In the genomic region with DNA sequence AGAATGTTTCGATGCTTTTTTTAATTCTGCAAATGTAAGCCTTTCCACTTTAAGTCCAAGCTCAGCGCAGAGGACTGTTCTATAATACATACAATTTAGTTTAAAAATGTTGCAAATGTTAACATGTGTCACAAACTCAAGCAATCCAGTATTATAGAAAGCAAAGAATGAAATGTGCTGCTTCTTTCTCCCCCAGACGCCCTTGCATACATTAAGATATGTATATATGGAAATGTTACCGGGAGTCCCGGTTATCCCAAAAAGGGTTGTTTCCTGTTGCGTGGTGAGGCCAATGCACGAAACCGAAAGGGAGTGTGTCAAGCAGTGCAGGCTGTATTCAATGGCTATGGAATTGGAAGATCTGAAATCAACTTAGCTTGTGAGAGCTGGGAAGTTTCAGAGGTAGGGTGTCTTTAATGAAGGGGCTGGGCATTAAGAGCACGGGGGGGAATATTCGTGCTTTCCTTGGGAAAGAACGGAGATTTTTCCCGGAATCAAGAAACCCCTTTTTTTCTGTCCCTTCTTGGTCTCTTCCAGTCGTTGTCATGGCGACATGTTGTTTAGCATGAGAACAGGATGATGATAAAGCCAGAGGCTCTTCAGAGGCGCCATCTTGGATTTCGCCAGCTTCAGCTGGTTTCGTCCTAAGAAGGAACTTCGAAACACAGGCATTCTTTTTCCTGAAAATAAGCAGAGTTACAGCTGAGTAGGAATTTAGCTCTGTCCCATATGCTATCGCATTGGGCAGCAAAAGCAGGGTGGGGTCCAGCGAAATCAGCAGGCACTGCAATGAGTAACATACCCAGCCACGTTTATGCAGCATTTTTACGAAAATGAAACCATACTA, we compare ENCODE assay signal across 1 cellular context.
TF ChIP-seq lines count a peak whose summit lies in the region.

No MANE protein-coding gene starts in this region.

TF ChIP-seq in K562, 482 proteins besides CTCF, POLR2A, EP300 and RAD21 (continued from another document and continues in another):
- TF ChIP-seq, protein P1, sequence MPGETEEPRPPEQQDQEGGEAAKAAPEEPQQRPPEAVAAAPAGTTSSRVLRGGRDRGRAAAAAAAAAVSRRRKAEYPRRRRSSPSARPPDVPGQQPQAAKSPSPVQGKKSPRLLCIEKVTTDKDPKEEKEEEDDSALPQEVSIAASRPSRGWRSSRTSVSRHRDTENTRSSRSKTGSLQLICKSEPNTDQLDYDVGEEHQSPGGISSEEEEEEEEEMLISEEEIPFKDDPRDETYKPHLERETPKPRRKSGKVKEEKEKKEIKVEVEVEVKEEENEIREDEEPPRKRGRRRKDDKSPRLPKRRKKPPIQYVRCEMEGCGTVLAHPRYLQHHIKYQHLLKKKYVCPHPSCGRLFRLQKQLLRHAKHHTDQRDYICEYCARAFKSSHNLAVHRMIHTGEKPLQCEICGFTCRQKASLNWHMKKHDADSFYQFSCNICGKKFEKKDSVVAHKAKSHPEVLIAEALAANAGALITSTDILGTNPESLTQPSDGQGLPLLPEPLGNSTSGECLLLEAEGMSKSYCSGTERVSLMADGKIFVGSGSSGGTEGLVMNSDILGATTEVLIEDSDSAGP (CRISPR knock-in tag; IDR thresholded peaks at IDR 0.05) = no peak
- TF ChIP-seq SMAD1 (IDR thresholded peaks at IDR 0.05; ENCODE audit: low read depth, low read length, partially characterized antibody) (peak; percentile 82), KLF1 (tag; IDR thresholded peaks at IDR 0.05) (peak; percentile 49; the same call in 1 of the 2 replicates), NCOA1 (IDR thresholded peaks at IDR 0.05; ENCODE audit: low read depth) (peak; percentile 40; the same call in 1 of the 2 replicates), POLR2B (IDR thresholded peaks at IDR 0.05; ENCODE audit: low read depth, partially characterized antibody) (peak; percentile 46), POLR2AphosphoS2 (IDR thresholded peaks at IDR 0.05; ENCODE audit: low read length) (no peak; the same call in 1 of the 2 replicates), TGIF2 (CRISPR knock-in tag; IDR thresholded peaks at IDR 0.05) (no peak), RBM34 (IDR thresholded peaks at IDR 0.05; ENCODE audit: borderline replicate concordance, insufficient read depth, low read length) (0 out of 2 replicates have a peak, but pooled peaks have one; percentile 14), BCOR (IDR thresholded peaks at IDR 0.05) (peak; percentile 13; the same call in 1 of the 2 replicates), HOXB6 (CRISPR knock-in tag; IDR thresholded peaks at IDR 0.05; ENCODE audit: borderline replicate concordance) (no peak), FOXJ3 (CRISPR knock-in tag; IDR thresholded peaks at IDR 0.05) (peak; percentile 99), ZNF274 (IDR thresholded peaks at IDR 0.05; ENCODE audit: borderline replicate concordance, low read depth, low read length) (no peak), GTF2E2 (tag; IDR thresholded peaks at IDR 0.05) (peak; percentile 98), SMAD4 (CRISPR knock-in tag; conservative IDR thresholded peaks at IDR 0.05) (no peak)
- TF ChIP-seq, protein P2, sequence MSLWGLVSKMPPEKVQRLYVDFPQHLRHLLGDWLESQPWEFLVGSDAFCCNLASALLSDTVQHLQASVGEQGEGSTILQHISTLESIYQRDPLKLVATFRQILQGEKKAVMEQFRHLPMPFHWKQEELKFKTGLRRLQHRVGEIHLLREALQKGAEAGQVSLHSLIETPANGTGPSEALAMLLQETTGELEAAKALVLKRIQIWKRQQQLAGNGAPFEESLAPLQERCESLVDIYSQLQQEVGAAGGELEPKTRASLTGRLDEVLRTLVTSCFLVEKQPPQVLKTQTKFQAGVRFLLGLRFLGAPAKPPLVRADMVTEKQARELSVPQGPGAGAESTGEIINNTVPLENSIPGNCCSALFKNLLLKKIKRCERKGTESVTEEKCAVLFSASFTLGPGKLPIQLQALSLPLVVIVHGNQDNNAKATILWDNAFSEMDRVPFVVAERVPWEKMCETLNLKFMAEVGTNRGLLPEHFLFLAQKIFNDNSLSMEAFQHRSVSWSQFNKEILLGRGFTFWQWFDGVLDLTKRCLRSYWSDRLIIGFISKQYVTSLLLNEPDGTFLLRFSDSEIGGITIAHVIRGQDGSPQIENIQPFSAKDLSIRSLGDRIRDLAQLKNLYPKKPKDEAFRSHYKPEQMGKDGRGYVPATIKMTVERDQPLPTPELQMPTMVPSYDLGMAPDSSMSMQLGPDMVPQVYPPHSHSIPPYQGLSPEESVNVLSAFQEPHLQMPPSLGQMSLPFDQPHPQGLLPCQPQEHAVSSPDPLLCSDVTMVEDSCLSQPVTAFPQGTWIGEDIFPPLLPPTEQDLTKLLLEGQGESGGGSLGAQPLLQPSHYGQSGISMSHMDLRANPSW (CRISPR knock-in tag; IDR thresholded peaks at IDR 0.05) = 0 out of 2 replicates have a peak, but pooled peaks have one; percentile 11
- TF ChIP-seq, protein P3, sequence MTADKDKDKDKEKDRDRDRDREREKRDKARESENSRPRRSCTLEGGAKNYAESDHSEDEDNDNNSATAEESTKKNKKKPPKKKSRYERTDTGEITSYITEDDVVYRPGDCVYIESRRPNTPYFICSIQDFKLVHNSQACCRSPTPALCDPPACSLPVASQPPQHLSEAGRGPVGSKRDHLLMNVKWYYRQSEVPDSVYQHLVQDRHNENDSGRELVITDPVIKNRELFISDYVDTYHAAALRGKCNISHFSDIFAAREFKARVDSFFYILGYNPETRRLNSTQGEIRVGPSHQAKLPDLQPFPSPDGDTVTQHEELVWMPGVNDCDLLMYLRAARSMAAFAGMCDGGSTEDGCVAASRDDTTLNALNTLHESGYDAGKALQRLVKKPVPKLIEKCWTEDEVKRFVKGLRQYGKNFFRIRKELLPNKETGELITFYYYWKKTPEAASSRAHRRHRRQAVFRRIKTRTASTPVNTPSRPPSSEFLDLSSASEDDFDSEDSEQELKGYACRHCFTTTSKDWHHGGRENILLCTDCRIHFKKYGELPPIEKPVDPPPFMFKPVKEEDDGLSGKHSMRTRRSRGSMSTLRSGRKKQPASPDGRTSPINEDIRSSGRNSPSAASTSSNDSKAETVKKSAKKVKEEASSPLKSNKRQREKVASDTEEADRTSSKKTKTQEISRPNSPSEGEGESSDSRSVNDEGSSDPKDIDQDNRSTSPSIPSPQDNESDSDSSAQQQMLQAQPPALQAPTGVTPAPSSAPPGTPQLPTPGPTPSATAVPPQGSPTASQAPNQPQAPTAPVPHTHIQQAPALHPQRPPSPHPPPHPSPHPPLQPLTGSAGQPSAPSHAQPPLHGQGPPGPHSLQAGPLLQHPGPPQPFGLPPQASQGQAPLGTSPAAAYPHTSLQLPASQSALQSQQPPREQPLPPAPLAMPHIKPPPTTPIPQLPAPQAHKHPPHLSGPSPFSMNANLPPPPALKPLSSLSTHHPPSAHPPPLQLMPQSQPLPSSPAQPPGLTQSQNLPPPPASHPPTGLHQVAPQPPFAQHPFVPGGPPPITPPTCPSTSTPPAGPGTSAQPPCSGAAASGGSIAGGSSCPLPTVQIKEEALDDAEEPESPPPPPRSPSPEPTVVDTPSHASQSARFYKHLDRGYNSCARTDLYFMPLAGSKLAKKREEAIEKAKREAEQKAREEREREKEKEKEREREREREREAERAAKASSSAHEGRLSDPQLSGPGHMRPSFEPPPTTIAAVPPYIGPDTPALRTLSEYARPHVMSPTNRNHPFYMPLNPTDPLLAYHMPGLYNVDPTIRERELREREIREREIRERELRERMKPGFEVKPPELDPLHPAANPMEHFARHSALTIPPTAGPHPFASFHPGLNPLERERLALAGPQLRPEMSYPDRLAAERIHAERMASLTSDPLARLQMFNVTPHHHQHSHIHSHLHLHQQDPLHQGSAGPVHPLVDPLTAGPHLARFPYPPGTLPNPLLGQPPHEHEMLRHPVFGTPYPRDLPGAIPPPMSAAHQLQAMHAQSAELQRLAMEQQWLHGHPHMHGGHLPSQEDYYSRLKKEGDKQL (CRISPR knock-in tag; IDR thresholded peaks at IDR 0.05; ENCODE audit: borderline replicate concordance) = no peak
- TF ChIP-seq, protein P4, sequence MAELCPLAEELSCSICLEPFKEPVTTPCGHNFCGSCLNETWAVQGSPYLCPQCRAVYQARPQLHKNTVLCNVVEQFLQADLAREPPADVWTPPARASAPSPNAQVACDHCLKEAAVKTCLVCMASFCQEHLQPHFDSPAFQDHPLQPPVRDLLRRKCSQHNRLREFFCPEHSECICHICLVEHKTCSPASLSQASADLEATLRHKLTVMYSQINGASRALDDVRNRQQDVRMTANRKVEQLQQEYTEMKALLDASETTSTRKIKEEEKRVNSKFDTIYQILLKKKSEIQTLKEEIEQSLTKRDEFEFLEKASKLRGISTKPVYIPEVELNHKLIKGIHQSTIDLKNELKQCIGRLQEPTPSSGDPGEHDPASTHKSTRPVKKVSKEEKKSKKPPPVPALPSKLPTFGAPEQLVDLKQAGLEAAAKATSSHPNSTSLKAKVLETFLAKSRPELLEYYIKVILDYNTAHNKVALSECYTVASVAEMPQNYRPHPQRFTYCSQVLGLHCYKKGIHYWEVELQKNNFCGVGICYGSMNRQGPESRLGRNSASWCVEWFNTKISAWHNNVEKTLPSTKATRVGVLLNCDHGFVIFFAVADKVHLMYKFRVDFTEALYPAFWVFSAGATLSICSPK (IDR thresholded peaks at IDR 0.05; ENCODE audit: borderline replicate concordance) = no peak
- TF ChIP-seq, protein P5, sequence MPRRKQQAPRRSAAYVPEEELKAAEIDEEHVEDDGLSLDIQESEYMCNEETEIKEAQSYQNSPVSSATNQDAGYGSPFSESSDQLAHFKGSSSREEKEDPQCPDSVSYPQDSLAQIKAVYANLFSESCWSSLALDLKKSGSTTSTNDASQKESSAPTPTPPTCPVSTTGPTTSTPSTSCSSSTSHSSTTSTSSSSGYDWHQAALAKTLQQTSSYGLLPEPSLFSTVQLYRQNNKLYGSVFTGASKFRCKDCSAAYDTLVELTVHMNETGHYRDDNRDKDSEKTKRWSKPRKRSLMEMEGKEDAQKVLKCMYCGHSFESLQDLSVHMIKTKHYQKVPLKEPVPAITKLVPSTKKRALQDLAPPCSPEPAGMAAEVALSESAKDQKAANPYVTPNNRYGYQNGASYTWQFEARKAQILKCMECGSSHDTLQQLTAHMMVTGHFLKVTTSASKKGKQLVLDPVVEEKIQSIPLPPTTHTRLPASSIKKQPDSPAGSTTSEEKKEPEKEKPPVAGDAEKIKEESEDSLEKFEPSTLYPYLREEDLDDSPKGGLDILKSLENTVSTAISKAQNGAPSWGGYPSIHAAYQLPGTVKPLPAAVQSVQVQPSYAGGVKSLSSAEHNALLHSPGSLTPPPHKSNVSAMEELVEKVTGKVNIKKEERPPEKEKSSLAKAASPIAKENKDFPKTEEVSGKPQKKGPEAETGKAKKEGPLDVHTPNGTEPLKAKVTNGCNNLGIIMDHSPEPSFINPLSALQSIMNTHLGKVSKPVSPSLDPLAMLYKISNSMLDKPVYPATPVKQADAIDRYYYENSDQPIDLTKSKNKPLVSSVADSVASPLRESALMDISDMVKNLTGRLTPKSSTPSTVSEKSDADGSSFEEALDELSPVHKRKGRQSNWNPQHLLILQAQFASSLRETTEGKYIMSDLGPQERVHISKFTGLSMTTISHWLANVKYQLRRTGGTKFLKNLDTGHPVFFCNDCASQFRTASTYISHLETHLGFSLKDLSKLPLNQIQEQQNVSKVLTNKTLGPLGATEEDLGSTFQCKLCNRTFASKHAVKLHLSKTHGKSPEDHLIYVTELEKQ (CRISPR knock-in tag; IDR thresholded peaks at IDR 0.05) = no peak
- TF ChIP-seq, protein P6, sequence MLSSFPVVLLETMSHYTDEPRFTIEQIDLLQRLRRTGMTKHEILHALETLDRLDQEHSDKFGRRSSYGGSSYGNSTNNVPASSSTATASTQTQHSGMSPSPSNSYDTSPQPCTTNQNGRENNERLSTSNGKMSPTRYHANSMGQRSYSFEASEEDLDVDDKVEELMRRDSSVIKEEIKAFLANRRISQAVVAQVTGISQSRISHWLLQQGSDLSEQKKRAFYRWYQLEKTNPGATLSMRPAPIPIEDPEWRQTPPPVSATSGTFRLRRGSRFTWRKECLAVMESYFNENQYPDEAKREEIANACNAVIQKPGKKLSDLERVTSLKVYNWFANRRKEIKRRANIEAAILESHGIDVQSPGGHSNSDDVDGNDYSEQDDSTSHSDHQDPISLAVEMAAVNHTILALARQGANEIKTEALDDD (IDR thresholded peaks at IDR 0.05) = no peak
- TF ChIP-seq, protein P7, sequence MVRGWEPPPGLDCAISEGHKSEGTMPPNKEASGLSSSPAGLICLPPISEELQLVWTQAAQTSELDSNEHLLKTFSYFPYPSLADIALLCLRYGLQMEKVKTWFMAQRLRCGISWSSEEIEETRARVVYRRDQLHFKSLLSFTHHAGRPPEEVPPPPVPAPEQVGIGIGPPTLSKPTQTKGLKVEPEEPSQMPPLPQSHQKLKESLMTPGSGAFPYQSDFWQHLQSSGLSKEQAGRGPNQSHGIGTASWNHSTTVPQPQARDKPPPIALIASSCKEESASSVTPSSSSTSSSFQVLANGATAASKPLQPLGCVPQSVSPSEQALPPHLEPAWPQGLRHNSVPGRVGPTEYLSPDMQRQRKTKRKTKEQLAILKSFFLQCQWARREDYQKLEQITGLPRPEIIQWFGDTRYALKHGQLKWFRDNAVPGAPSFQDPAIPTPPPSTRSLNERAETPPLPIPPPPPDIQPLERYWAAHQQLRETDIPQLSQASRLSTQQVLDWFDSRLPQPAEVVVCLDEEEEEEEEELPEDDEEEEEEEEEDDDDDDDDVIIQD (CRISPR knock-in tag; IDR thresholded peaks at IDR 0.05) = no peak
- TF ChIP-seq, protein P8, sequence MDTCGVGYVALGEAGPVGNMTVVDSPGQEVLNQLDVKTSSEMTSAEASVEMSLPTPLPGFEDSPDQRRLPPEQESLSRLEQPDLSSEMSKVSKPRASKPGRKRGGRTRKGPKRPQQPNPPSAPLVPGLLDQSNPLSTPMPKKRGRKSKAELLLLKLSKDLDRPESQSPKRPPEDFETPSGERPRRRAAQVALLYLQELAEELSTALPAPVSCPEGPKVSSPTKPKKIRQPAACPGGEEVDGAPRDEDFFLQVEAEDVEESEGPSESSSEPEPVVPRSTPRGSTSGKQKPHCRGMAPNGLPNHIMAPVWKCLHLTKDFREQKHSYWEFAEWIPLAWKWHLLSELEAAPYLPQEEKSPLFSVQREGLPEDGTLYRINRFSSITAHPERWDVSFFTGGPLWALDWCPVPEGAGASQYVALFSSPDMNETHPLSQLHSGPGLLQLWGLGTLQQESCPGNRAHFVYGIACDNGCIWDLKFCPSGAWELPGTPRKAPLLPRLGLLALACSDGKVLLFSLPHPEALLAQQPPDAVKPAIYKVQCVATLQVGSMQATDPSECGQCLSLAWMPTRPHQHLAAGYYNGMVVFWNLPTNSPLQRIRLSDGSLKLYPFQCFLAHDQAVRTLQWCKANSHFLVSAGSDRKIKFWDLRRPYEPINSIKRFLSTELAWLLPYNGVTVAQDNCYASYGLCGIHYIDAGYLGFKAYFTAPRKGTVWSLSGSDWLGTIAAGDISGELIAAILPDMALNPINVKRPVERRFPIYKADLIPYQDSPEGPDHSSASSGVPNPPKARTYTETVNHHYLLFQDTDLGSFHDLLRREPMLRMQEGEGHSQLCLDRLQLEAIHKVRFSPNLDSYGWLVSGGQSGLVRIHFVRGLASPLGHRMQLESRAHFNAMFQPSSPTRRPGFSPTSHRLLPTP (IDR thresholded peaks at IDR 0.05; ENCODE audit: borderline replicate concordance, extremely low read depth, insufficient read length) = no peak
